In the genomic region with DNA sequence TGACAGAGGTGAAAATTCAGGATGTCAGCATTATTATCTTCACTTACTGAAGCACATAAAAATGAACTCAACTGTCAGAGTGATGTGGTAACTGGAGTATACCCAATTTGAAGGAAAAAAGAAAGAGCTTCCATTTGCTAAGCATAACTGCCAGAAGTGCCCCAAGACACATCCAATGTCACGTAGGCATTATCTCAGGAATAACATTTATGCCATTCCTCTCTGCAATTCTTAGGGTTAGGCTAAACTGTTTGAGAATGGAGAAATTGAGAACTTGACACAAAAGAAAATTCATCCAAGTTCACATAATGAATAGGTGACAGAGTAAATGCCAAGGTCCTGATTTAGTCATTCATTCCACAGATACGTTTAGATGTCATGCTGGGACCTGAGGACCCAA, we compare ENCODE assay signal across 7 cellular contexts.
"Had no signal": no experiment of that assay in that cellular context is flagged by ENCODE, and none has a peak within 500 bp of the region (broad histone marks: within the 10 kb centered on the region; RNA-seq: fewer than 3 reads in every experiment).

No MANE protein-coding gene starts in this region.

- FAIRE-seq: H1, H54 had no signal

- H3K4me2 ChIP-seq: GM23338 had no signal

- H2AFZ ChIP-seq: GM23338 had no signal

- DNase-seq: H9, HCEC 1CT, IMR-90 had no signal

- ATAC-seq: GM23338 had no signal

- H3K27ac ChIP-seq: HL-60 had no signal

- H3K4me3 ChIP-seq: GM23338 had no signal
